ENCODE assay signal across 27 cellular contexts in the genomic region with DNA sequence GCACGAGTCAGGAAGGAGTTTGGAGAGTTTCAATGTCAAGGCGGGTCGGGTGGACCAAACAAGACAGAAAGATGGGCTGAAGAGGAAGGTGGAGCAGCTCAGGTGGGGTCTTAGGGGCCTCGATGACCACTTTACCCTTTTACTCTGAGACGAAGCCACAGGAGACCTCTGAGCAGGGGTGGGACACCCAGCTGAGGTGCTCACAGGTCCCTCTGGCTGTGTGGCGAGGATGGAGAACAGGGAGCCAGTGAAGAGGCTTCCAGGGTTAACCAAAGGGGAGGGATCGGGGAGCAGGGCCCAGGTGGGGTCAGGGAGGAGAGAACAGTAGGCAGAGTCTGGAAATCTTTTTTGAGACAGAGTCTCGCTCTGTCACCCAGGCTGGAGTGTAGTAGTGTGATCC. TPM values are rescaled to one million over a fixed set of nuclear protein-coding genes. Genes with fewer than 3 reads are reported as not detected.
"Had no signal": no experiment of that assay in that cellular context is flagged by ENCODE, and none has a peak within 500 bp of the region (broad histone marks: within the 10 kb centered on the region; RNA-seq: fewer than 3 reads in every experiment).

No MANE protein-coding gene starts in this region.

- ATAC-seq: PC-3, T-cell had no signal

- H3K27ac ChIP-seq: breast epithelium had no signal

- H3K4me1 ChIP-seq: breast epithelium had no signal

- H3K4me3 Mint-ChIP-seq: activated B cell treated with CpG ODN at 0.5 μM for 24 hours; activated CD4-positive, alpha-beta T cell treated with anti-CD3 and anti-CD28 coated beads, Interleukin-2, amount 10 ng/mL, durations not matched to agents 24 days and 14 days; T-cell had no signal

- H3K4me3 ChIP-seq: breast epithelium had no signal

- H3K36me3 ChIP-seq: breast epithelium had no signal

- H3K27me3 ChIP-seq: breast epithelium had no signal

- H3K9me3 Mint-ChIP-seq: activated B cell treated with CpG ODN at 0.5 μM for 24 hours; activated CD4-positive, alpha-beta T cell treated with anti-CD3 and anti-CD28 coated beads, Interleukin-2, amount 10 ng/mL, durations not matched to agents 24 days and 14 days; activated T-helper 2 cell treated with anti-CD3 and anti-CD28 coated beads, Interferon-gamma antibody, Interleukin-2, Interleukin-4, amounts not matched to agents 10 μg/mL and 5 μg/mL and 100 μg/mL, durations not matched to agents 14 hours and 24 hours and 36 hours; T-cell had no signal

- H3K27ac Mint-ChIP-seq: activated B cell treated with CpG ODN at 0.5 μM for 24 hours; activated CD4-positive, alpha-beta T cell treated with anti-CD3 and anti-CD28 coated beads, Interleukin-2, amount 10 ng/mL, durations not matched to agents 24 days and 14 days; T-cell had no signal

- H3K4me1 Mint-ChIP-seq: activated B cell treated with CpG ODN at 0.5 μM for 24 hours had no signal

- H3K9me3 ChIP-seq: breast epithelium had no signal

- DNase-seq: activated B cell treated with CpG ODN at 0.5 μM for 24 hours; activated CD4-positive, alpha-beta T cell treated with anti-CD3 and anti-CD28 coated beads for 1 hour; activated CD4-positive, alpha-beta T cell treated with anti-CD3 and anti-CD28 coated beads, Interleukin-2, amount 10 ng/mL, durations not matched to agents 24 days and 14 days; activated CD4-positive, alpha-beta T cell treated with anti-CD3 and anti-CD28 coated beads, Interleukin-2, amount 50 U/mL, for 48 hours; activated gamma-delta T cell treated with Interleukin-2 at 50 U/mL for 16 hours; activated naive CD4-positive, alpha-beta T cell treated with anti-CD3 and anti-CD28 coated beads, Interleukin-2, amount 50 U/mL, for 16 hours; activated T-cell treated with anti-CD3 and anti-CD28 coated beads for 4 hours; activated T-cell treated with anti-CD3 and anti-CD28 coated beads, Interleukin-2, amount 50 U/mL, for 48 hours; IMR-90; KBM-7; NCI-H1048; NCI-H146; NCI-H187 treated with DMSO at 0.1 percent for 48 hours; NCI-H2081 treated with DMSO at 0.1 percent for 48 hours; NCI-H446; NCI-H524; PC-3; SHP77 treated with DMSO at 0.1 percent for 48 hours; T-cell; T-helper 2 cell; T1000 had no signal

- H3K27me3 Mint-ChIP-seq: activated B cell treated with CpG ODN at 0.5 μM for 24 hours; activated CD4-positive, alpha-beta T cell treated with anti-CD3 and anti-CD28 coated beads, Interleukin-2, amount 10 ng/mL, durations not matched to agents 24 days and 14 days; T-cell had no signal

RNA-seq across cellular contexts. Expression of gene CCER2, which starts 2.0 kb away (rescaled TPM):
- total RNA-seq: aorta, IMR-90, LHCN-M2, M059J, SK-MEL-5 had no signal
